In the genomic region with DNA sequence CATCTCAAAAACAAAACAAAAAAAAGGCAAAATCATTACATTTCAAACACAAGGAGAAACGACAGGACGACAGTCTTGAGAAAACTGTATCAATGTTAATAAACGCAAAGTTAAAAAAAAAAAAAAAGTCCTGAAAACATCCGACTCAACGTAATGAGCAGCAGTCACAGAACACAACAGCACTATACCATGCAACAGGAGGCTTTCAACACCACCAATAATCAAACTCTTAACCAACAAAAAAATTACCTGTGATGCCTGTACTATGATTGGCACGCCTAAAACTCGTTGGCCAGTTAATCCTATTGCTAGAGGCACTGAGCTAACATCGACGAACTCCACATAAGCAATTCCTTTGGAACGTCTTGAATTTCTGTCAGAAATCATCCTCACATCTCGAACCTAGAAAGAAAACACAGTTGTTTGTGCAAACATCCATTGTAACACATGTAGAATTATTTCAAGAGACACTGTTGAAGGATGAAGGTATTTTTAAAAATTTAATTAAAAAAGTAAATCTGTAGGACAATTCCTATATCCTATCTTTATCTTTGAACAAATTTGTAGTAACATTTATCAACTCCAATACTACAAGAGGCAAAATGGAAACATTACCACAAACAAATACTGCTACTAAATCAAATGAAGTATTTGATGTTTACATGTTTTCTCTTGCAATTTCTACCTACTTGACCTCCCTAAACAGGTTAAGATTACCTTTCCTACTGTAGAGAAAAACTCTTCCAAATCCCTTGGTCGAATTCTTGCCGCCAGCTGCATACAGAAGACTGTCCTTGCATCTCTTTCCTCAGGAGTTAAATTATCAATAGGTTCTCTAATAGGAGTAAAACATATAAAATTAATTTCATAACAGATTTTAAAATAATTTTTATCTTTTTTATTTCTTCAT, we compare ENCODE assay signal across 1 cellular context.
TF ChIP-seq lines count a peak whose summit lies in the region.

No MANE protein-coding gene starts in this region.

TF ChIP-seq in endothelial cell of umbilical vein, 7 proteins besides CTCF, POLR2A, EP300 and RAD21:
- TF ChIP-seq JUN (IDR thresholded peaks at IDR 0.05; ENCODE audit: borderline replicate concordance, insufficient read depth, insufficient read length, low read depth) (no peak), MYC (IDR thresholded peaks at IDR 0.05; ENCODE audit: low read depth, low read length) (no peak), FOS (IDR thresholded peaks at IDR 0.05; ENCODE audit: borderline replicate concordance, insufficient read depth, low read length) (no peak), POLR2AphosphoS5 (IDR thresholded peaks at IDR 0.05; ENCODE audit: insufficient read depth, low read depth, low read length) (no peak), GATA2 (IDR thresholded peaks at IDR 0.05; ENCODE audit: insufficient read depth, insufficient read length, low read depth, low read length) (no peak)
- TF ChIP-seq, protein P1, sequence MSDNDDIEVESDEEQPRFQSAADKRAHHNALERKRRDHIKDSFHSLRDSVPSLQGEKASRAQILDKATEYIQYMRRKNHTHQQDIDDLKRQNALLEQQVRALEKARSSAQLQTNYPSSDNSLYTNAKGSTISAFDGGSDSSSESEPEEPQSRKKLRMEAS (IDR thresholded peaks at IDR 0.05; ENCODE audit: insufficient read depth, insufficient read length) = no peak
TF ChIP-seq in endothelial cell of umbilical vein: peak in this region for 0.
